Comparison of ENCODE assay signal across 15 cellular contexts in the genomic region with DNA sequence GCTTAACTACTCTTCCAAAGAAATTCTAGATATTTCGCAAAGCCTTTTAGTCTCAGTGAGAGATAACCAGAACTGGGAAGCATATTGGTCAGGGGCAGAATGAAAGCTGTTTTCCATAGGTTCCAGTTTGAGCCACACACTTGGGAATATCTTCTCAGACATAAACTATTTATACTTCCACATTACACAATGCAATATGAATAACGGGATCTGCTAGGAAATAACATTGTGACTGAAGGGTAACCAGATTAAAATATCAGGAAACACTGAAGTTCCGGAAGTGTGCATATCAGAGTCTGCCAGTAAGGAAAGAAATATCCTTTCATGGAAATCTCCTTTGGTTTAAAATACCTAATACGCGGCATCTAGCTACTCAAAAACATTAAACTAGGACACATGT. TPM values are rescaled to one million over a fixed set of nuclear protein-coding genes. Genes with fewer than 3 reads are reported as not detected.
DNase-seq lines count a peak whose midpoint lies in the region; ATAC-seq, FAIRE-seq and TF ChIP-seq lines count a peak whose summit lies in the region.
"Had no signal": no experiment of that assay in that cellular context is flagged by ENCODE, and none has a peak within 500 bp of the region (broad histone marks: within the 10 kb centered on the region; RNA-seq: fewer than 3 reads in every experiment).

No MANE protein-coding gene starts in this region.

- no peak for DNase-seq in GM12892 (ENCODE audit: insufficient read length)
- peak; percentile 29 for DNase-seq in fibroblast of the aortic adventitia (ENCODE audit: low read depth)
- peak; percentile 87 for DNase-seq in pulmonary artery endothelial cell (ENCODE audit: low read depth, low spot score)
- DNase-seq in HTR-8/SVneo (ENCODE audit: insufficient read length, low spot score): no peak
- DNase-seq in NK-92 treated with Interleukin-12 subunit alpha and Interleukin-12 subunit beta, amount 100 ng/mL, for 24 hours (lab: John Stamatoyannopoulos, UW): no peak
- DNase-seq: activated CD4-positive, CD25-positive, alpha-beta regulatory T cell treated with anti-CD3 and anti-CD28 coated beads, Interleukin-2, amount 50 U/mL, for 72 hours; amygdala; MM.1S; NCI-H226; stimulated activated CD4-positive, alpha-beta T cell treated with anti-CD3 and anti-CD28 coated beads, Interleukin-2, amount 100 ng/mL, for 24 hours; T-cell had no signal

- no peak for TF ChIP-seq CTCF in fibroblast of the aortic adventitia (IDR thresholded peaks at IDR 0.05; ENCODE audit: insufficient read depth, low read length)

- FAIRE-seq in GM12892 (lab: Jason Lieb, UNC) (peak; percentile 21), HTR-8/SVneo (lab: Jason Lieb, UNC) (no peak)
- FAIRE-seq: frontal cortex, G401.6 had no signal

- ATAC-seq in SK-N-SH treated with all-trans-retinoic acid at 6 μM for 48 hours (peak; percentile 54), HG03520 (IDR thresholded peaks at IDR 0.05; ENCODE audit: unreplicated experiment) (no peak)
- ATAC-seq: T-cell had no signal

- no peak for TF ChIP-seq POLR2A in GM12892 (IDR thresholded peaks at IDR 0.05; ENCODE audit: low read depth, low read length)

- no peak overlapping the region for H3K4me3 ChIP-seq in fibroblast of the aortic adventitia (ENCODE audit: low read depth, low read length)

TF ChIP-seq in SK-N-SH treated with all-trans-retinoic acid at 6 μM for 48 hours, 23 proteins besides CTCF, POLR2A, EP300 and RAD21:
- no peak for TF ChIP-seq CSRNP3 (CRISPR knock-in tag; IDR thresholded peaks at IDR 0.05)
- TF ChIP-seq TOX (CRISPR knock-in tag; IDR thresholded peaks at IDR 0.05; ENCODE audit: borderline replicate concordance): no peak
- no peak for TF ChIP-seq ZNF8 (CRISPR knock-in tag; IDR thresholded peaks at IDR 0.05)
- TF ChIP-seq, protein P1, sequence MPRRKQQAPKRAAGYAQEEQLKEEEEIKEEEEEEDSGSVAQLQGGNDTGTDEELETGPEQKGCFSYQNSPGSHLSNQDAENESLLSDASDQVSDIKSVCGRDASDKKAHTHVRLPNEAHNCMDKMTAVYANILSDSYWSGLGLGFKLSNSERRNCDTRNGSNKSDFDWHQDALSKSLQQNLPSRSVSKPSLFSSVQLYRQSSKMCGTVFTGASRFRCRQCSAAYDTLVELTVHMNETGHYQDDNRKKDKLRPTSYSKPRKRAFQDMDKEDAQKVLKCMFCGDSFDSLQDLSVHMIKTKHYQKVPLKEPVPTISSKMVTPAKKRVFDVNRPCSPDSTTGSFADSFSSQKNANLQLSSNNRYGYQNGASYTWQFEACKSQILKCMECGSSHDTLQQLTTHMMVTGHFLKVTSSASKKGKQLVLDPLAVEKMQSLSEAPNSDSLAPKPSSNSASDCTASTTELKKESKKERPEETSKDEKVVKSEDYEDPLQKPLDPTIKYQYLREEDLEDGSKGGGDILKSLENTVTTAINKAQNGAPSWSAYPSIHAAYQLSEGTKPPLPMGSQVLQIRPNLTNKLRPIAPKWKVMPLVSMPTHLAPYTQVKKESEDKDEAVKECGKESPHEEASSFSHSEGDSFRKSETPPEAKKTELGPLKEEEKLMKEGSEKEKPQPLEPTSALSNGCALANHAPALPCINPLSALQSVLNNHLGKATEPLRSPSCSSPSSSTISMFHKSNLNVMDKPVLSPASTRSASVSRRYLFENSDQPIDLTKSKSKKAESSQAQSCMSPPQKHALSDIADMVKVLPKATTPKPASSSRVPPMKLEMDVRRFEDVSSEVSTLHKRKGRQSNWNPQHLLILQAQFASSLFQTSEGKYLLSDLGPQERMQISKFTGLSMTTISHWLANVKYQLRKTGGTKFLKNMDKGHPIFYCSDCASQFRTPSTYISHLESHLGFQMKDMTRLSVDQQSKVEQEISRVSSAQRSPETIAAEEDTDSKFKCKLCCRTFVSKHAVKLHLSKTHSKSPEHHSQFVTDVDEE (CRISPR knock-in tag; IDR thresholded peaks at IDR 0.05): no peak
- TF ChIP-seq OSR1 (CRISPR knock-in tag; IDR thresholded peaks at IDR 0.05): no peak
- TF ChIP-seq, protein P2, sequence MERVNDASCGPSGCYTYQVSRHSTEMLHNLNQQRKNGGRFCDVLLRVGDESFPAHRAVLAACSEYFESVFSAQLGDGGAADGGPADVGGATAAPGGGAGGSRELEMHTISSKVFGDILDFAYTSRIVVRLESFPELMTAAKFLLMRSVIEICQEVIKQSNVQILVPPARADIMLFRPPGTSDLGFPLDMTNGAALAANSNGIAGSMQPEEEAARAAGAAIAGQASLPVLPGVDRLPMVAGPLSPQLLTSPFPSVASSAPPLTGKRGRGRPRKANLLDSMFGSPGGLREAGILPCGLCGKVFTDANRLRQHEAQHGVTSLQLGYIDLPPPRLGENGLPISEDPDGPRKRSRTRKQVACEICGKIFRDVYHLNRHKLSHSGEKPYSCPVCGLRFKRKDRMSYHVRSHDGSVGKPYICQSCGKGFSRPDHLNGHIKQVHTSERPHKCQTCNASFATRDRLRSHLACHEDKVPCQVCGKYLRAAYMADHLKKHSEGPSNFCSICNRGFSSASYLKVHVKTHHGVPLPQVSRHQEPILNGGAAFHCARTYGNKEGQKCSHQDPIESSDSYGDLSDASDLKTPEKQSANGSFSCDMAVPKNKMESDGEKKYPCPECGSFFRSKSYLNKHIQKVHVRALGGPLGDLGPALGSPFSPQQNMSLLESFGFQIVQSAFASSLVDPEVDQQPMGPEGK (CRISPR knock-in tag; IDR thresholded peaks at IDR 0.05; ENCODE audit: borderline replicate concordance): no peak
- TF ChIP-seq ZFP30 (CRISPR knock-in tag; IDR thresholded peaks at IDR 0.05): no peak
- TF ChIP-seq ZNF565 (CRISPR knock-in tag; conservative IDR thresholded peaks at IDR 0.05; ENCODE audit: low read depth): no peak
TF ChIP-seq in SK-N-SH treated with all-trans-retinoic acid at 6 μM for 48 hours: peak in this region for 0.

RNA-seq across cellular contexts. Expression of gene ST8SIA4, which starts 56.4 kb away (rescaled TPM):
- polyA plus RNA-seq in GM12892 (2012; ENCODE audit: missing spikeins): 21.1 TPM
- total RNA-seq in fibroblast of the aortic adventitia (ENCODE audit: low replicate concordance): 0.25 and 0.54 TPM in 2 replicates
- 1.1 and 3.2 TPM in 2 replicates for total RNA-seq in pulmonary artery endothelial cell

Comparison
In these comparisons a context has a peak if more than half of its experiments do, and no peak if none do; other contexts are left out.
1. DNase-seq: peak in fibroblast of the aortic adventitia (single experiment) and pulmonary artery endothelial cell (single experiment); none in GM12892 (single experiment), HTR-8/SVneo (single experiment) and NK-92 treated with Interleukin-12 subunit alpha and Interleukin-12 subunit beta, amount 100 ng/mL, for 24 hours (single experiment).